Comparison of ENCODE assay signal across 23 cellular contexts in genomic region chr7:127673902-127674301, GRCh38. TPM values are rescaled to one million over a fixed set of nuclear protein-coding genes. Genes with fewer than 3 reads are reported as not detected.
DNase-seq lines count a peak whose midpoint lies in the region; ATAC-seq and TF ChIP-seq lines count a peak whose summit lies in the region.
"Had no signal": no experiment of that assay in that cellular context is flagged by ENCODE, and none has a peak within 500 bp of the region (broad histone marks: within the 10 kb centered on the region; RNA-seq: fewer than 3 reads in every experiment).

No MANE protein-coding gene starts in this region.

- no CpG with 5 or more reads among the region's 3 CpGs for WGBS in H9 (ENCODE audit: extremely low coverage, insufficient read length, low lambda C conversion rate)
- no CpG with 5 or more reads among the region's 3 CpGs for WGBS in trophoblast cell (ENCODE audit: extremely low coverage, insufficient coverage, insufficient read length)
- 56 to 69% methylated on average over 3 of the region's 3 CpGs for whole genome bisulfite sequencing in thyroid gland, 2 donors

- intact Hi-C loops in ascending aorta (cut with DNase I), result no loop called here
- intact Hi-C loops in thyroid gland (cut with DNase I), result no loop called here

- H3K4me3 ChIP-seq in ascending aorta (no peak overlapping the region), trophoblast cell (ENCODE audit: low read depth, low read length) (no peak overlapping the region), thyroid gland (replicated peaks in 1 of 3) (no peak overlapping the region)
- H3K4me3 ChIP-seq: coronary artery, gastroesophageal sphincter had no signal

- no peak overlapping the region for H3K56ac ChIP-seq in H9 (ENCODE audit: insufficient read length, low read depth, low read length)

- no peaks in the 10 kb centered on the region for H3K9me3 ChIP-seq in H9 (ENCODE audit: control insufficient read depth, low read depth, low read length)
- no peaks in the 10 kb centered on the region for H3K9me3 ChIP-seq in ascending aorta
- H3K9me3 ChIP-seq in trophoblast cell (ENCODE audit: insufficient read depth, low read depth, low read length), result no peaks in the 10 kb centered on the region
- no peaks in the 10 kb centered on the region for H3K9me3 ChIP-seq in thyroid gland
- H3K9me3 ChIP-seq: gastroesophageal sphincter had no signal

- H3K4ac ChIP-seq in H9 (ENCODE audit: low read depth, low read length) (no peak overlapping the region), trophoblast cell (ENCODE audit: low read depth, low read length) (no peak overlapping the region)

- H4K12ac ChIP-seq in trophoblast cell (ENCODE audit: low read depth, low read length), result no peak overlapping the region

- no peak overlapping the region for H2BK120ac ChIP-seq in H9 (ENCODE audit: low read depth, low read length, poor library complexity, severe bottlenecking)
- no peak overlapping the region for H2BK120ac ChIP-seq in trophoblast cell (ENCODE audit: insufficient read depth, low read length, poor library complexity)

- ATAC-seq in foreskin keratinocyte (peak; percentile 41), GM18505 (IDR thresholded peaks at IDR 0.05; ENCODE audit: unreplicated experiment) (no peak)
- ATAC-seq: gastroesophageal sphincter, left lobe of liver, Right ventricle myocardium inferior had no signal

- no peaks in the 10 kb centered on the region for H4K20me1 ChIP-seq in H9 (ENCODE audit: control insufficient read depth, insufficient read depth, insufficient read length)

- H3K27ac Mint-ChIP-seq in H9, result peak overlapping the region; percentile 70 to 89 (median 84); a peak in 6 of 7 replicates
- H3K27ac Mint-ChIP-seq: activated CD4-positive, alpha-beta memory T cell treated with anti-CD3 and anti-CD28 coated beads for 36 hours; activated naive CD8-positive, alpha-beta T cell; CD4-positive, alpha-beta memory T cell had no signal

- no peak overlapping the region for H3K18ac ChIP-seq in H9 (ENCODE audit: insufficient read length, low read depth, low read length)
- no peak overlapping the region for H3K18ac ChIP-seq in trophoblast cell (ENCODE audit: low read length)

- peaks cover 37 to 40% (median 38%) of the 10 kb centered on the region in 3 experiments for H3K36me3 Mint-ChIP-seq in H9 (ENCODE audit: insufficient read depth in 1 of 3, low read depth in 3 of 3)

- peaks cover 2% of the 10 kb centered on the region; the same call in 1 of the 2 replicates for H3K27me3 Mint-ChIP-seq in H9 (ENCODE audit: low read depth)
- H3K27me3 Mint-ChIP-seq: activated CD4-positive, alpha-beta memory T cell treated with anti-CD3 and anti-CD28 coated beads for 36 hours; activated naive CD8-positive, alpha-beta T cell; CD4-positive, alpha-beta memory T cell had no signal

- no peak overlapping the region for H3T11ph ChIP-seq in H9 (ENCODE audit: low read length)

- TF ChIP-seq POLR2A in thyroid gland (IDR thresholded peaks at IDR 0.05) (no peak), GM18505 (IDR thresholded peaks at IDR 0.05; ENCODE audit: borderline replicate concordance, extremely low read depth, insufficient read depth, insufficient read length) (no peak)

- H4K91ac ChIP-seq in H9 (ENCODE audit: insufficient read length, low read depth, low read length) (no peak overlapping the region), trophoblast cell (ENCODE audit: low read depth, low read length) (no peak overlapping the region)

- H2BK12ac ChIP-seq in H9 (ENCODE audit: insufficient read length, low read depth, low read length), result no peak overlapping the region
- H2BK12ac ChIP-seq in trophoblast cell (ENCODE audit: low read length), result no peak overlapping the region

- H3K9ac ChIP-seq in H9 (ENCODE audit: extremely low read depth, insufficient read length, low read length) (no peak overlapping the region), trophoblast cell (ENCODE audit: low read length) (no peak overlapping the region)
- H3K9ac ChIP-seq: KMS-11 had no signal

- no peak overlapping the region for H2AFZ ChIP-seq in H9 (ENCODE audit: low read length)
- no peak overlapping the region for H2AFZ ChIP-seq in trophoblast cell (ENCODE audit: insufficient read depth, low read length, poor library complexity)

- H3K14ac ChIP-seq in H9 (ENCODE audit: insufficient read depth, low read length), result no peak overlapping the region; the same call in 1 of the 2 replicates
- no peak overlapping the region for H3K14ac ChIP-seq in trophoblast cell (ENCODE audit: low read length)

- H3K27ac ChIP-seq in H9 (ENCODE audit: insufficient read length, low read depth, low read length), result no peak overlapping the region
- H3K27ac ChIP-seq in ascending aorta, result peak overlapping the region; percentile 45 to 48
- H3K27ac ChIP-seq in foreskin keratinocyte, result peak overlapping the region; percentile 35
- H3K27ac ChIP-seq in trophoblast cell (ENCODE audit: low read depth, low read length), result no peak overlapping the region
- H3K27ac ChIP-seq in thyroid gland, result peak overlapping the region in 1 of 3 donors; percentile 30
- H3K27ac ChIP-seq: coronary artery, gastroesophageal sphincter, KMS-11, WERI-Rb-1 had no signal

- peaks cover 44 to 48% of the 10 kb centered on the region in 2 experiments for H3K4me1 Mint-ChIP-seq in H9

- H3K4me1 ChIP-seq in H9 (ENCODE audit: insufficient read depth, low read length), result peaks cover 8% of the 10 kb centered on the region; the same call in 1 of the 2 replicates
- peaks cover 0 to 7% of the 10 kb centered on the region in 2 donors for H3K4me1 ChIP-seq in ascending aorta
- peaks cover 23% of the 10 kb centered on the region for H3K4me1 ChIP-seq in foreskin keratinocyte
- H3K4me1 ChIP-seq in trophoblast cell (ENCODE audit: control insufficient read depth in 1 of 2, insufficient read depth in 2 of 2, low read length in 2 of 2), result peaks cover 0 to 8% of the 10 kb centered on the region in 2 experiments
- peaks cover 12 to 23% of the 10 kb centered on the region in 2 donors for H3K4me1 ChIP-seq in thyroid gland

- no peak overlapping the region for H4K8ac ChIP-seq in H9 (replicated peaks; ENCODE audit: insufficient read length, low read depth, low read length)
- no peak overlapping the region for H4K8ac ChIP-seq in trophoblast cell (ENCODE audit: low read depth, low read length)

- H3K79me2 ChIP-seq in H9 (ENCODE audit: insufficient read depth, low read length) (peaks cover 22% of the 10 kb centered on the region; the same call in 1 of the 2 replicates), trophoblast cell (ENCODE audit: control insufficient read depth, insufficient read depth, low read length, poor library complexity) (no peaks in the 10 kb centered on the region)

- peak overlapping the region; percentile 3 for H2BK5ac ChIP-seq in H9 (ENCODE audit: insufficient read length, low read length)
- H2BK5ac ChIP-seq in trophoblast cell (ENCODE audit: low read depth, low read length, poor library complexity), result no peak overlapping the region

- H2AK5ac ChIP-seq in H9 (ENCODE audit: insufficient read length, low read length) (no peak overlapping the region), trophoblast cell (ENCODE audit: low read length) (no peak overlapping the region)

- peak overlapping the region in 1 of 2 experiments; percentile 52; a peak in 2 of 5 replicates for H3K4me3 Mint-ChIP-seq in H9
- H3K4me3 Mint-ChIP-seq: activated CD4-positive, alpha-beta memory T cell treated with anti-CD3 and anti-CD28 coated beads for 36 hours; activated naive CD8-positive, alpha-beta T cell; CD4-positive, alpha-beta memory T cell had no signal

- H2BK20ac ChIP-seq in H9 (ENCODE audit: low read depth, low read length, poor library complexity, severe bottlenecking), result no peak overlapping the region

- no peaks in the 10 kb centered on the region for H3K23me2 ChIP-seq in H9 (ENCODE audit: insufficient read length, low read depth, low read length, poor library complexity, severe bottlenecking)

- H3K23ac ChIP-seq in H9 (ENCODE audit: insufficient read length, low read depth, low read length) (no peak overlapping the region), trophoblast cell (ENCODE audit: low read length) (no peak overlapping the region)

- H2BK15ac ChIP-seq in H9 (ENCODE audit: low read depth, low read length), result no peak overlapping the region

- no peak for DNase-seq in H9
- no peak for DNase-seq in ascending aorta (ENCODE audit: low spot score in 2 of 2)
- peak in 1 of 2 donors; percentile 6 for DNase-seq in foreskin keratinocyte
- peak in 1 of 2 donors; percentile 33 for DNase-seq in trophoblast cell
- no peak for DNase-seq in HUDEP-2 (lab: John Stamatoyannopoulos, UW; ENCODE audit: unreplicated experiment in 76 of 76)
- DNase-seq in thyroid gland, result no peak
- DNase-seq in D341Med (ENCODE audit: low spot score), result no peak
- DNase-seq: activated CD4-positive, alpha-beta memory T cell treated with anti-CD3 and anti-CD28 coated beads for 36 hours; activated T-cell treated with anti-CD3 and anti-CD28 coated beads, Interleukin-2, amount 50 U/mL, for 1 hour; CD4-positive, alpha-beta memory T cell; DMS53; NCI-H2029; NCI-H524; T-helper 1 cell; WERI-Rb-1 had no signal

- no peak overlapping the region for H4K5ac ChIP-seq in H9 (ENCODE audit: insufficient read length, low read depth, low read length)

- H3K4me2 ChIP-seq in H9 (ENCODE audit: insufficient read depth, insufficient read length, low read length), result peak overlapping the region; percentile 34
- H3K4me2 ChIP-seq in trophoblast cell (ENCODE audit: low read length), result peak overlapping the region; percentile 31
- H3K4me2 ChIP-seq: KMS-11 had no signal

- H3K9me3 Mint-ChIP-seq in H9, result peaks cover 4 to 6% of the 10 kb centered on the region in 2 experiments; a peak in 2 of 5 replicates

- TF ChIP-seq CTCF in H9 (conservative IDR thresholded peaks at IDR 0.05) (no peak), ascending aorta (IDR thresholded peaks at IDR 0.05) (no peak), foreskin keratinocyte (conservative IDR thresholded peaks at IDR 0.05) (no peak), thyroid gland (IDR thresholded peaks at IDR 0.05) (no peak)

- H3K36me3 ChIP-seq in ascending aorta, result peaks cover 0 to 5% of the 10 kb centered on the region in 2 donors
- peaks cover 6 to 9% of the 10 kb centered on the region in 2 experiments for H3K36me3 ChIP-seq in trophoblast cell (ENCODE audit: control insufficient read depth in 1 of 2, insufficient read depth in 2 of 2, low read length in 2 of 2)
- H3K36me3 ChIP-seq in thyroid gland, result peaks cover 0 to 5% of the 10 kb centered on the region in 2 donors

- H3K27me3 ChIP-seq in H9 (ENCODE audit: insufficient read depth, low read length), result no peaks in the 10 kb centered on the region
- no peaks in the 10 kb centered on the region for H3K27me3 ChIP-seq in ascending aorta
- H3K27me3 ChIP-seq in foreskin keratinocyte, result no peaks in the 10 kb centered on the region
- no peaks in the 10 kb centered on the region for H3K27me3 ChIP-seq in trophoblast cell (ENCODE audit: insufficient read depth, low read length)
- H3K27me3 ChIP-seq in thyroid gland, result no peaks in the 10 kb centered on the region
- H3K27me3 ChIP-seq: gastroesophageal sphincter had no signal

- peaks cover 11% of the 10 kb centered on the region for H3K79me1 ChIP-seq in H9 (ENCODE audit: insufficient read depth, low read depth, low read length, poor library complexity, severe bottlenecking)
- no peaks in the 10 kb centered on the region for H3K79me1 ChIP-seq in trophoblast cell (ENCODE audit: low read length)

RNA-seq across cellular contexts. Expression of gene SND1, which starts 21.9 kb away (rescaled TPM):
- 218 and 225 TPM in 2 replicates for total RNA-seq in H9 (2021)
- 93.8 TPM for total RNA-seq in ascending aorta
- total RNA-seq in foreskin keratinocyte, result 188 and 213 TPM in 2 replicates
- polyA plus RNA-seq in foreskin keratinocyte, result 140 and 151 TPM in 2 replicates
- polyA plus RNA-seq in trophoblast cell (2013), result 183 TPM in 2 replicates
- total RNA-seq in thyroid gland, result 100 to 1,000 TPM; 126 to 167 (median 144) TPM

RNA-seq across cellular contexts. Expression of gene PAX4, which starts 56.0 kb away (rescaled TPM):
- total RNA-seq in H9 (2021) (not detected in 2 replicates), ascending aorta (not detected), foreskin keratinocyte (not detected in 2 replicates), thyroid gland (not detected)
- polyA plus RNA-seq in foreskin keratinocyte, result not detected in 2 replicates
- 0.03 TPM in 1 of 2 replicates, not detected in the other for polyA plus RNA-seq in trophoblast cell (2013)
- total RNA-seq: activated CD4-positive, alpha-beta memory T cell treated with anti-CD3 and anti-CD28 coated beads for 36 hours; CD4-positive, alpha-beta memory T cell; gastroesophageal sphincter; left lobe of liver; Right ventricle myocardium inferior; temporal lobe had no signal
- polyA plus RNA-seq: CD4-positive, alpha-beta memory T cell had no signal

Comparison
In these comparisons a context has a peak if more than half of its experiments do, and no peak if none do; other contexts are left out.
1. H3K27ac ChIP-seq: peak in ascending aorta (2 of 2) and foreskin keratinocyte (single experiment); none in H9 (single experiment) and trophoblast cell (single experiment).